Comparison of ENCODE assay signal across 9 cellular contexts in genomic region chr20:20668639-20669038, GRCh38. TPM values are rescaled to one million over a fixed set of nuclear protein-coding genes. Genes with fewer than 3 reads are reported as not detected.
DNase-seq lines count a peak whose midpoint lies in the region; ATAC-seq and TF ChIP-seq lines count a peak whose summit lies in the region.
"Had no signal": no experiment of that assay in that cellular context is flagged by ENCODE, and none has a peak within 500 bp of the region (broad histone marks: within the 10 kb centered on the region; RNA-seq: fewer than 3 reads in every experiment).

No MANE protein-coding gene starts in this region.

- no peaks in the 10 kb centered on the region for H3F3A ChIP-seq in SU-DHL-6 (ENCODE audit: insufficient read depth)

- H2AFZ ChIP-seq in SU-DHL-6 (ENCODE audit: low read depth, low read length, severe bottlenecking) (no peak overlapping the region), mammary epithelial cell (ENCODE audit: low read depth, low read length) (no peak overlapping the region)

- H3K4me3 Mint-ChIP-seq in activated CD8-positive, alpha-beta memory T cell treated with anti-CD3 and anti-CD28 coated beads, Interleukin-2, amount 10 ng/mL, durations not matched to agents 7 days and 5 days, result no peak overlapping the region
- H3K4me3 Mint-ChIP-seq in stimulated activated naive B cell treated with anti-CD40 and anti-IgM and Interleukin-4, amounts not matched to agents 10 μg/mL and 1 μg/mL and 100 μg/mL, for 72 hours, result peak overlapping the region in 1 of 2 donors; percentile 21

- intact Hi-C loops in mammary epithelial cell (cut with micrococcal nuclease), result no loop called here

- no peak for DNase-seq in activated CD8-positive, alpha-beta memory T cell treated with anti-CD3 and anti-CD28 coated beads, Interleukin-2, amount 10 ng/mL, durations not matched to agents 7 days and 5 days
- DNase-seq in activated CD8-positive, alpha-beta memory T cell treated with anti-CD3 and anti-CD28 coated beads for 24 hours, result no peak
- DNase-seq in stimulated activated naive B cell treated with anti-CD40 and anti-IgM and Interleukin-4, amounts not matched to agents 10 μg/mL and 1 μg/mL and 100 μg/mL, for 72 hours, result peak; percentile 36
- DNase-seq in mammary epithelial cell, result no peak
- DNase-seq in effector memory CD4-positive, alpha-beta T cell, result no peak
- DNase-seq in NK-92 treated with Interleukin-12 subunit alpha and Interleukin-12 subunit beta, amount 100 ng/mL, for 24 hours (lab: John Stamatoyannopoulos, UW), result no peak

- H3K27me3 Mint-ChIP-seq in activated CD8-positive, alpha-beta memory T cell treated with anti-CD3 and anti-CD28 coated beads, Interleukin-2, amount 10 ng/mL, durations not matched to agents 7 days and 5 days, result no peaks in the 10 kb centered on the region
- H3K27me3 Mint-ChIP-seq in stimulated activated naive B cell treated with anti-CD40 and anti-IgM and Interleukin-4, amounts not matched to agents 10 μg/mL and 1 μg/mL and 100 μg/mL, for 72 hours, result no peaks in the 10 kb centered on the region

- peaks cover 4% of the 10 kb centered on the region for H3K36me3 Mint-ChIP-seq in activated CD8-positive, alpha-beta memory T cell treated with anti-CD3 and anti-CD28 coated beads, Interleukin-2, amount 10 ng/mL, durations not matched to agents 7 days and 5 days
- H3K36me3 Mint-ChIP-seq in stimulated activated naive B cell treated with anti-CD40 and anti-IgM and Interleukin-4, amounts not matched to agents 10 μg/mL and 1 μg/mL and 100 μg/mL, for 72 hours, result peaks cover 6 to 11% of the 10 kb centered on the region in 2 donors

- H3K36me3 ChIP-seq in SU-DHL-6 (ENCODE audit: low read length) (no peaks in the 10 kb centered on the region), mammary epithelial cell (ENCODE audit: insufficient read depth, low read length) (no peaks in the 10 kb centered on the region)
- peaks cover 3% of the 10 kb centered on the region for H3K36me3 ChIP-seq in effector memory CD4-positive, alpha-beta T cell (ENCODE audit: control insufficient read depth, insufficient read depth, low read length)

- in situ Hi-C loops in mammary epithelial cell (cut with MboI; ENCODE audit: low sequenced_read_pairs in 2 of 2), result no loop called here

- no peaks in the 10 kb centered on the region for H3K9me3 Mint-ChIP-seq in activated CD8-positive, alpha-beta memory T cell treated with anti-CD3 and anti-CD28 coated beads, Interleukin-2, amount 10 ng/mL, durations not matched to agents 7 days and 5 days (ENCODE audit: low read depth)
- H3K9me3 Mint-ChIP-seq in stimulated activated naive B cell treated with anti-CD40 and anti-IgM and Interleukin-4, amounts not matched to agents 10 μg/mL and 1 μg/mL and 100 μg/mL, for 72 hours, result no peaks in the 10 kb centered on the region

- H3K9me3 ChIP-seq in SU-DHL-6 (ENCODE audit: insufficient read depth, low read length) (no peaks in the 10 kb centered on the region), mammary epithelial cell (replicated peaks; ENCODE audit: insufficient read depth, low read length) (no peaks in the 10 kb centered on the region)
- no peaks in the 10 kb centered on the region for H3K9me3 ChIP-seq in effector memory CD4-positive, alpha-beta T cell (ENCODE audit: control insufficient read depth, low read length)
- H3K9me3 ChIP-seq: A549 had no signal

- H4K20me1 ChIP-seq in SU-DHL-6 (ENCODE audit: low read depth, low read length) (no peaks in the 10 kb centered on the region), mammary epithelial cell (ENCODE audit: insufficient read depth, low read length) (no peaks in the 10 kb centered on the region)

- H3K9me2 ChIP-seq in SU-DHL-6 (replicated peaks; ENCODE audit: insufficient read depth, low read length), result no peaks in the 10 kb centered on the region

- CTCF ChIA-PET in activated CD8-positive, alpha-beta memory T cell treated with anti-CD3 and anti-CD28 coated beads, Interleukin-2, amount 10 ng/mL, durations not matched to agents 7 days and 5 days (lab: Charles Lee), result interaction anchor here (0.6 to 1.0 kb wide), 2 partner anchors 9 to 157 kb away, joined by 3 read pairs; no protein-coding TSS in a partner anchor
- CTCF ChIA-PET in mammary epithelial cell (lab: Charles Lee; ENCODE audit: low non-redundant PET), result no interaction called here

- 0% methylated on average over 1 of the region's 1 CpG for WGBS in mammary epithelial cell (ENCODE audit: low coverage, missing lambda C conversion rate)

- H3K9ac ChIP-seq in SU-DHL-6 (ENCODE audit: low read length) (no peak overlapping the region), mammary epithelial cell (ENCODE audit: insufficient read depth, low read length) (no peak overlapping the region)

- TF ChIP-seq CTCF in SU-DHL-6 (IDR thresholded peaks at IDR 0.05; ENCODE audit: insufficient read depth, low read length, poor library complexity, severe bottlenecking), result no peak
- TF ChIP-seq CTCF in mammary epithelial cell (conservative IDR thresholded peaks at IDR 0.05 in 1 of 2, IDR thresholded peaks at IDR 0.05 in 1 of 2; ENCODE audit: extremely low read depth in 1 of 2, insufficient read depth in 1 of 2, low read depth in 1 of 2, low read length in 2 of 2), result no peak

- no peaks in the 10 kb centered on the region for H3K79me2 ChIP-seq in SU-DHL-6 (ENCODE audit: insufficient read depth, low read length)
- no peaks in the 10 kb centered on the region for H3K79me2 ChIP-seq in mammary epithelial cell (ENCODE audit: insufficient read depth, low read length)

- BruUV-seq in mammary epithelial cell (replicated peaks; lab: Mats Ljungman, UMichigan), result no TSS peak

- peaks cover 9% of the 10 kb centered on the region for H3K4me1 Mint-ChIP-seq in activated CD8-positive, alpha-beta memory T cell treated with anti-CD3 and anti-CD28 coated beads, Interleukin-2, amount 10 ng/mL, durations not matched to agents 7 days and 5 days
- peaks cover 25 to 52% of the 10 kb centered on the region in 2 donors for H3K4me1 Mint-ChIP-seq in stimulated activated naive B cell treated with anti-CD40 and anti-IgM and Interleukin-4, amounts not matched to agents 10 μg/mL and 1 μg/mL and 100 μg/mL, for 72 hours

- no peaks in the 10 kb centered on the region for H3K4me1 ChIP-seq in mammary epithelial cell (ENCODE audit: insufficient read depth, low read length)
- no peaks in the 10 kb centered on the region for H3K4me1 ChIP-seq in effector memory CD4-positive, alpha-beta T cell (ENCODE audit: control insufficient read depth, insufficient read depth, low read length, poor library complexity, severe bottlenecking)
- H3K4me1 ChIP-seq: A549 had no signal

- dilution Hi-C loops in mammary epithelial cell (cut with HindIII; ENCODE audit: low sequenced_read_pairs), result no loop called here

- H3K27ac Mint-ChIP-seq in activated CD8-positive, alpha-beta memory T cell treated with anti-CD3 and anti-CD28 coated beads, Interleukin-2, amount 10 ng/mL, durations not matched to agents 7 days and 5 days, result no peak overlapping the region
- no peak overlapping the region for H3K27ac Mint-ChIP-seq in stimulated activated naive B cell treated with anti-CD40 and anti-IgM and Interleukin-4, amounts not matched to agents 10 μg/mL and 1 μg/mL and 100 μg/mL, for 72 hours

- H3K27ac ChIP-seq in SU-DHL-6 (ENCODE audit: low read depth, low read length) (no peak overlapping the region), mammary epithelial cell (ENCODE audit: insufficient read depth, low read depth, low read length) (no peak overlapping the region)
- no peak overlapping the region for H3K27ac ChIP-seq in effector memory CD4-positive, alpha-beta T cell (ENCODE audit: insufficient read depth, low read length, poor library complexity, severe bottlenecking)
- H3K27ac ChIP-seq: A549 had no signal

- H3K4me3 ChIP-seq in SU-DHL-6 (ENCODE audit: insufficient read depth, low read length, poor library complexity, severe bottlenecking), result no peak overlapping the region
- no peak overlapping the region for H3K4me3 ChIP-seq in mammary epithelial cell (replicated peaks in 1 of 3; ENCODE audit: insufficient read depth in 1 of 3, low read depth in 2 of 3, low read length in 3 of 3)
- no peak overlapping the region for H3K4me3 ChIP-seq in effector memory CD4-positive, alpha-beta T cell (ENCODE audit: insufficient read depth, low read depth, low read length, poor library complexity, severe bottlenecking)
- H3K4me3 ChIP-seq: A549 had no signal

- H3K27me3 ChIP-seq in SU-DHL-6 (ENCODE audit: low read length) (no peaks in the 10 kb centered on the region), mammary epithelial cell (ENCODE audit: insufficient read depth, low read length) (no peaks in the 10 kb centered on the region)
- H3K27me3 ChIP-seq in effector memory CD4-positive, alpha-beta T cell (replicated peaks; ENCODE audit: control insufficient read depth, insufficient read depth, low read length, poor library complexity, severe bottlenecking), result no peaks in the 10 kb centered on the region

- ATAC-seq in activated CD8-positive, alpha-beta memory T cell treated with anti-CD3 and anti-CD28 coated beads, Interleukin-2, amount 10 ng/mL, durations not matched to agents 7 days and 5 days, result peak; percentile 42
- ATAC-seq in HG03060 (IDR thresholded peaks at IDR 0.05; ENCODE audit: low read depth, unreplicated experiment), result peak; percentile 99
- peak; percentile 100 for ATAC-seq in stimulated activated naive B cell treated with anti-CD40 and anti-IgM and Interleukin-4, amounts not matched to agents 10 μg/mL and 1 μg/mL and 100 μg/mL, for 72 hours (replicated peaks)
- ATAC-seq: A549 had no signal

- peak overlapping the region; percentile 5 for H3K4me2 ChIP-seq in SU-DHL-6 (ENCODE audit: low read depth, low read length, poor library complexity, severe bottlenecking)
- no peak overlapping the region for H3K4me2 ChIP-seq in mammary epithelial cell (ENCODE audit: insufficient read depth, low read depth, low read length)
- H3K4me2 ChIP-seq: A549 had no signal

RNA-seq across cellular contexts. Expression of gene RALGAPA2, which starts 43.8 kb away (rescaled TPM):
- total RNA-seq in activated CD8-positive, alpha-beta memory T cell treated with anti-CD3 and anti-CD28 coated beads, Interleukin-2, amount 10 ng/mL, durations not matched to agents 7 days and 5 days, result 10 to 100 TPM; 11.7 to 16.0 TPM
- 10 to 100 TPM in 1 of 2 donors, 1 to 10 TPM in 1; 9.5 to 12.5 TPM for total RNA-seq in mammary epithelial cell
- 2.9 TPM for polyA plus RNA-seq in mammary epithelial cell
- 13.4 TPM for polyA minus RNA-seq in mammary epithelial cell

Comparison
In these comparisons a context has a peak if more than half of its experiments do, and no peak if none do; other contexts are left out.
1. ATAC-seq: peak in every context shown above with its lines; median percentile 100 in stimulated activated naive B cell treated with anti-CD40 and anti-IgM and Interleukin-4, amounts not matched to agents 10 μg/mL and 1 μg/mL and 100 μg/mL, for 72 hours; 99 in HG03060; 42 in activated CD8-positive, alpha-beta memory T cell treated with anti-CD3 and anti-CD28 coated beads, Interleukin-2, amount 10 ng/mL, durations not matched to agents 7 days and 5 days.